ENCODE assay signal across 21 cellular contexts in the genomic region with DNA sequence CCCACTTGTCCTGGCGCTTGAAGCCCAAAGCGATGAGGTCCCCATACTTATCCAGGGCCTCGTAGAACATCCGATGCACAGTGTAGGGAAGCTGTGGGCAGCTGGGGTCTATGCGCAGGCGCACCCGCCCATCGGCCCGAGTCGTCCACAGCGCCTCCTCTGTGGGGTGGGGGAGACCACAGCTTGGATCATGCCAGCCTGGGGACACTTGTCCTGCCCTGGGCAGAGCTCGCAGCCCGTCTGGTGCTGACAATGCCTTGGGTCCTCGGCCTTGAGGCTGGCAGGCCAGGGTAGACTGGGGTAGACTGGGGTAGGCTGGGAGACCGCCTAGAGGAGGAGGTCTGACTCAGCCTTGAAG. TPM values are rescaled to one million over a fixed set of nuclear protein-coding genes. Genes with fewer than 3 reads are reported as not detected.
"Had no signal": no experiment of that assay in that cellular context is flagged by ENCODE, and none has a peak within 500 bp of the region (broad histone marks: within the 10 kb centered on the region; RNA-seq: fewer than 3 reads in every experiment).

No MANE protein-coding gene starts in this region.

- H3K4me3 ChIP-seq: body of pancreas, cardiac muscle cell, dorsolateral prefrontal cortex, esophagus squamous epithelium, gastrocnemius medialis, mucosa of descending colon, thyroid gland had no signal

- H3K4me1 ChIP-seq: body of pancreas, esophagus squamous epithelium, gastrocnemius medialis, thyroid gland had no signal

- H3K9me3 ChIP-seq: body of pancreas, gastrocnemius medialis, mucosa of descending colon, thyroid gland had no signal

- FAIRE-seq: colon had no signal

- H3K36me3 ChIP-seq: cardiac muscle cell, esophagus squamous epithelium, gastrocnemius medialis, thyroid gland had no signal

- H3K27me3 ChIP-seq: body of pancreas, cardiac muscle cell, dorsolateral prefrontal cortex, esophagus squamous epithelium, gastrocnemius medialis, thyroid gland had no signal

- ATAC-seq: activated naive CD8-positive, alpha-beta T cell treated with anti-CD3 and anti-CD28 coated beads, Interleukin-2, amount 50 U/mL, for 24 hours; activated T-cell treated with anti-CD3 and anti-CD28 coated beads, Interleukin-2, amount 50 U/mL, for 4 hours; body of pancreas; gastrocnemius medialis; stimulated activated naive CD8-positive, alpha-beta T cell treated with anti-CD3 and anti-CD28 coated beads, Interleukin-15, Interleukin-2, amounts not matched to agents 100 U/mL and 50 U/mL, for 24 hours had no signal

- H3K27ac ChIP-seq: body of pancreas, cardiac muscle cell, esophagus squamous epithelium, gastrocnemius medialis, thyroid gland had no signal

- DNase-seq: activated CD4-positive, alpha-beta T cell treated with anti-CD3 and anti-CD28 coated beads, Interleukin-2, amount 50 U/mL, for 1 hour; activated CD8-positive, alpha-beta memory T cell treated with anti-CD3 and anti-CD28 coated beads, Interleukin-2, amount 50 U/mL, for 4 hours; activated naive CD4-positive, alpha-beta T cell treated with anti-CD3 and anti-CD28 coated beads for 36 hours; activated naive CD8-positive, alpha-beta T cell treated with anti-CD3 and anti-CD28 coated beads, Interleukin-2, amount 50 U/mL, for 24 hours; activated T-cell treated with anti-CD3 and anti-CD28 coated beads, Interleukin-2, amount 50 U/mL, for 4 hours; dorsolateral prefrontal cortex; esophagus squamous epithelium; gastrocnemius medialis; hippocampal formation; mesendoderm; mucosa of descending colon; nephron progenitor cell; nucleus accumbens; stimulated activated CD4-positive, alpha-beta T cell treated with anti-CD3 and anti-CD28 coated beads, Interleukin-4, amount 100 ng/mL, for 1 hour; stimulated activated naive CD8-positive, alpha-beta T cell treated with anti-CD3 and anti-CD28 coated beads, Interleukin-15, Interleukin-2, amounts not matched to agents 100 U/mL and 50 U/mL, for 24 hours; substantia nigra; thyroid gland had no signal

RNA-seq across cellular contexts. Expression of a gene that starts 39.8 kb away (rescaled TPM):
- total RNA-seq: activated naive CD4-positive, alpha-beta T cell treated with anti-CD3 and anti-CD28 coated beads for 36 hours; activated T-cell treated with anti-CD3 and anti-CD28 coated beads, Interleukin-2, amount 50 U/mL, for 4 hours; body of pancreas; T-helper 2 cell treated with Interferon-gamma antibody and Interleukin-4, amounts not matched to agents 100 ng/mL and 5 ng/mL, for 36 hours; thyroid gland had no signal
